Comparison of ENCODE assay signal across 10 cellular contexts in the genomic region with DNA sequence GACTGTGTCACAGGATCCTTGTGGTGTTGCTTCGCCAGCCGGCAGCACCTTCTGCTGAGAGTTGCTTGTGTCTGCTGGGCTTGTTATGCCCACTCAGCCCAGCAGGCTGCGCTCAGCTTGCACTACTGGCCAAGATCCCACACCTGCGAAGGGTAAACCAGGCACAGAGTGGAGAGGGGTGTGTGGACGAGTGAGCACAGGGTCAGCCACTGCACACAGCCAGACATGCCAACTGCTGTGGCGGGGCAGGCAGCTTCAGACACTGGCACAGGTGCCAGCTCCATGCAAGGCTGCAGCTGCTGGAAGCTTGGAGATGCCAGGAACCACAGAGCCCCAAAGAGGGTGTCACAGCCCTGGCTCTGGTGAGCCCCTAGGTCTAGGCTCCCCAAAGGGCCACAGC.
DNase-seq lines count a peak whose midpoint lies in the region; ATAC-seq and TF ChIP-seq lines count a peak whose summit lies in the region.
"Had no signal": no experiment of that assay in that cellular context is flagged by ENCODE, and none has a peak within 500 bp of the region (broad histone marks: within the 10 kb centered on the region; RNA-seq: fewer than 3 reads in every experiment).

No MANE protein-coding gene starts in this region.

- no peaks in the 10 kb centered on the region for H3K9me3 Mint-ChIP-seq in activated T-cell treated with anti-CD3 and anti-CD28 coated beads, Interleukin-2, amount 50 U/mL, for 4 hours

- H3K36me3 Mint-ChIP-seq in activated T-cell treated with anti-CD3 and anti-CD28 coated beads, Interleukin-2, amount 50 U/mL, for 4 hours (ENCODE audit: insufficient read depth): no peaks in the 10 kb centered on the region

- WGBS in aorta, 2 donors: 27 to 29% methylated on average over 6 of the region's 6 CpGs

- no peaks in the 10 kb centered on the region for H3K4me1 Mint-ChIP-seq in activated T-cell treated with anti-CD3 and anti-CD28 coated beads, Interleukin-2, amount 50 U/mL, for 4 hours (ENCODE audit: low read depth)

- intact Hi-C loops in aorta (cut with DNase I): no loop called here

- no peak for TF ChIP-seq POLR2A in Peyer's patch (IDR thresholded peaks at IDR 0.05)

- H3K27ac ChIP-seq in Peyer's patch (no peak overlapping the region), aorta (ENCODE audit: low read depth in 1 of 2, low read length in 2 of 2) (peak overlapping the region; percentile 19 to 58)
- H3K27ac ChIP-seq: BLaER1 treated with 17β-estradiol and CSF1 and Interleukin-3, amounts not matched to agents 10 nM and 100 nM had no signal

- no peaks in the 10 kb centered on the region for H3K4me1 ChIP-seq in Peyer's patch
- peaks cover 2 to 4% of the 10 kb centered on the region in 2 donors for H3K4me1 ChIP-seq in aorta (ENCODE audit: control insufficient read depth in 1 of 2, insufficient read depth in 2 of 2, low read length in 2 of 2)

- DNase-seq in activated T-cell treated with anti-CD3 and anti-CD28 coated beads for 48 hours (ENCODE audit: low read depth) (peak; percentile 3), Peyer's patch (peak in 2 of 3 donors; percentile 51 to 55), iPS-NIHi7 (ENCODE audit: extremely low spot score) (peak; percentile 62), aorta (peak in 1 of 2 donors; percentile 43), NCI-H2196 treated with DMSO at 0.1 percent for 48 hours (lab: John Stamatoyannopoulos, UW; ENCODE audit: unreplicated experiment) (no peak)
- no peak for DNase-seq in activated T-cell treated with anti-CD3 and anti-CD28 coated beads, Interleukin-2, amount 50 U/mL, for 4 hours
- DNase-seq: NCI-H524 treated with DMSO at 0.1 percent for 48 hours had no signal

- H3K27me3 ChIP-seq in Peyer's patch (no peaks in the 10 kb centered on the region), aorta (ENCODE audit: control insufficient read depth in 1 of 2, insufficient read depth in 2 of 2, low read length in 1 of 2) (no peaks in the 10 kb centered on the region)
- H3K27me3 ChIP-seq: BLaER1 treated with 17β-estradiol and CSF1 and Interleukin-3, amounts not matched to agents 10 nM and 100 nM had no signal

- no peak overlapping the region for H3K4me3 Mint-ChIP-seq in activated T-cell treated with anti-CD3 and anti-CD28 coated beads, Interleukin-2, amount 50 U/mL, for 4 hours

- H3K4me3 ChIP-seq in Peyer's patch: no peak overlapping the region
- H3K4me3 ChIP-seq in aorta (ENCODE audit: low read length in 2 of 2): no peak overlapping the region
- H3K4me3 ChIP-seq: BLaER1 treated with 17β-estradiol and CSF1 and Interleukin-3, amounts not matched to agents 10 nM and 100 nM had no signal

- H3K9me3 ChIP-seq in Peyer's patch (no peaks in the 10 kb centered on the region), aorta (ENCODE audit: control insufficient read depth, low read length) (no peaks in the 10 kb centered on the region)

- no peaks in the 10 kb centered on the region for H3K36me3 ChIP-seq in Peyer's patch
- no peaks in the 10 kb centered on the region for H3K36me3 ChIP-seq in aorta (ENCODE audit: control insufficient read depth in 1 of 2, insufficient read depth in 2 of 2, low read length in 1 of 2)
- H3K36me3 ChIP-seq: BLaER1 treated with 17β-estradiol and CSF1 and Interleukin-3, amounts not matched to agents 10 nM and 100 nM had no signal

- peak in 4 of 6 experiments; percentile 18 to 55 (median 49) for TF ChIP-seq CTCF in Peyer's patch (IDR thresholded peaks at IDR 0.05)

- ATAC-seq in activated T-cell treated with anti-CD3 and anti-CD28 coated beads, Interleukin-2, amount 50 U/mL, for 4 hours: no peak
- ATAC-seq in aorta (ENCODE audit: low FRiP score) (peak; percentile 8), HG03460 (IDR thresholded peaks at IDR 0.05; ENCODE audit: unreplicated experiment) (no peak), HG03025 (IDR thresholded peaks at IDR 0.05; ENCODE audit: low FRiP score, unreplicated experiment) (no peak)

- H3K27me3 Mint-ChIP-seq in activated T-cell treated with anti-CD3 and anti-CD28 coated beads, Interleukin-2, amount 50 U/mL, for 4 hours (ENCODE audit: low read depth): no peaks in the 10 kb centered on the region

Comparison
In these comparisons a context has a peak if more than half of its experiments do, and no peak if none do; other contexts are left out.
1. DNase-seq: peak in activated T-cell treated with anti-CD3 and anti-CD28 coated beads for 48 hours (single experiment), Peyer's patch (2 of 3) and iPS-NIHi7 (single experiment); none in activated T-cell treated with anti-CD3 and anti-CD28 coated beads, Interleukin-2, amount 50 U/mL, for 4 hours (single experiment) and NCI-H2196 treated with DMSO at 0.1 percent for 48 hours (single experiment).
2. H3K27ac ChIP-seq: peak in aorta (2 of 2); none in Peyer's patch (0 of 4).